7 cellular contexts compared by ENCODE assay signal in the genomic region with DNA sequence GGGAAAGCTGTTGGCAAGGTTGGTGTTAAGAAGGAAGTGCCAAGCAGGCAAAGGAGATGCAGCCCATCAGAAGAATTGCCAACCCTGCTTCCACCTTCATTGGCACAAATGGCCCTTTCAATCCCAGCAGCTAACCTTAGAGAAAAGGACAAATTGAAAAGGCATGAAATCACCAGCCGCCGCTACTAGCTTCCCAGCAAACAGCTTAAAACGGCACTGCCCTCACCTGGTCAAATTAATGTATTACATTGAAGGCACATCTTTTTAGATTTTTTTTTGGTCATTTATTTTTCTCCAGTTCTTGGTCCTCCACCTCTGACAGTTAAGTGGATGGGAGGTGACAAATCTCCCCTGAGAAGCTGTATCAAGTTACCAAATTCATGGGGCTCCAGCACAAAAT. TPM values are rescaled to one million over a fixed set of nuclear protein-coding genes. Genes with fewer than 3 reads are reported as not detected.
A peak's percentile ranks its signal among the peaks of the same experiment; 100 is the strongest.
DNase-seq lines count a peak whose midpoint lies in the region; ATAC-seq and TF ChIP-seq lines count a peak whose summit lies in the region.

No MANE protein-coding gene starts in this region.

- H3K9me3 ChIP-seq in DND-41 (ENCODE audit: insufficient read depth, low read length, severe bottlenecking) (no peaks in the 10 kb centered on the region), neural progenitor cell (ENCODE audit: low read depth) (no peaks in the 10 kb centered on the region)

- H2AFZ ChIP-seq in DND-41 (ENCODE audit: low read depth, low read length) (no peak overlapping the region), neural progenitor cell (replicated peaks) (peak overlapping the region; percentile 61)

- TF ChIP-seq CTCF in DND-41 (IDR thresholded peaks at IDR 0.05; ENCODE audit: borderline replicate concordance, extremely low read depth, low read length, poor library complexity, severe bottlenecking) (peak; percentile 69), HFF-Myc (IDR thresholded peaks at IDR 0.05; ENCODE audit: low read depth, low read length, missing control alignments) (peak; percentile 41), neural progenitor cell (IDR thresholded peaks at IDR 0.05) (peak; percentile 64)

- no peaks in the 10 kb centered on the region for H3F3A ChIP-seq in neural progenitor cell (ENCODE audit: low read depth)

- no peak overlapping the region for H3K27ac Mint-ChIP-seq in effector memory CD8-positive, alpha-beta T cell
- no peak overlapping the region for H3K27ac Mint-ChIP-seq in neural progenitor cell

- H3K79me2 ChIP-seq in DND-41 (ENCODE audit: insufficient read depth, low read length): no peaks in the 10 kb centered on the region
- no peaks in the 10 kb centered on the region for H3K79me2 ChIP-seq in neural progenitor cell (ENCODE audit: low read depth)

- H3K36me3 Mint-ChIP-seq in effector memory CD8-positive, alpha-beta T cell (ENCODE audit: insufficient read depth): no peaks in the 10 kb centered on the region
- no peaks in the 10 kb centered on the region for H3K36me3 Mint-ChIP-seq in neural progenitor cell

- H3K4me1 Mint-ChIP-seq in effector memory CD8-positive, alpha-beta T cell (ENCODE audit: low read depth in 2 of 2): peaks cover 2 to 5% of the 10 kb centered on the region in 2 donors
- H3K4me1 Mint-ChIP-seq in neural progenitor cell: peaks cover 3% of the 10 kb centered on the region

- H3K27ac ChIP-seq in DND-41 (ENCODE audit: low read length) (no peak overlapping the region), neural progenitor cell (no peak overlapping the region)

- no peaks in the 10 kb centered on the region for H3K36me3 ChIP-seq in DND-41 (ENCODE audit: insufficient read depth, low read length)
- H3K36me3 ChIP-seq in neural progenitor cell: no peaks in the 10 kb centered on the region

- ATAC-seq in DND-41 (ENCODE audit: insufficient read depth, low read depth): peak; percentile 44; the same call in 2 of the 3 replicates
- ATAC-seq in effector memory CD8-positive, alpha-beta T cell (replicated peaks): peak; percentile 40

- no peaks in the 10 kb centered on the region for H3K4me1 ChIP-seq in DND-41 (ENCODE audit: insufficient read depth, low read length)
- no peaks in the 10 kb centered on the region for H3K4me1 ChIP-seq in neural progenitor cell

- no peak overlapping the region for H3K4me3 ChIP-seq in DND-41 (ENCODE audit: low read depth in 1 of 2, low read length in 2 of 2)
- no peak overlapping the region for H3K4me3 ChIP-seq in HFF-Myc (replicated peaks; ENCODE audit: low read depth, low read length)
- no peak overlapping the region for H3K4me3 ChIP-seq in neural progenitor cell

- H3K4me3 Mint-ChIP-seq in effector memory CD8-positive, alpha-beta T cell: no peak overlapping the region
- no peak overlapping the region for H3K4me3 Mint-ChIP-seq in neural progenitor cell

- H3K27me3 ChIP-seq in DND-41 (ENCODE audit: insufficient read depth, low read length, poor library complexity) (no peaks in the 10 kb centered on the region), neural progenitor cell (no peaks in the 10 kb centered on the region)

- H3K4me2 ChIP-seq in DND-41 (ENCODE audit: insufficient read depth, low read length) (no peak overlapping the region), neural progenitor cell (no peak overlapping the region)

- no peak overlapping the region for H3K9ac ChIP-seq in DND-41 (ENCODE audit: low read depth, low read length)
- no peak overlapping the region for H3K9ac ChIP-seq in neural progenitor cell

- DNase-seq in DND-41 (peak; percentile 35), HFF-Myc (ENCODE audit: extremely low read depth, low read depth) (no peak), SK-MEL-5 (ENCODE audit: low read depth, low spot score) (peak; percentile 57), neural progenitor cell (ENCODE audit: low spot score) (peak; percentile 71), T1000 (lab: John Stamatoyannopoulos, UW) (no peak), cortex of kidney (lab: John Stamatoyannopoulos, UW) (no peak)
- DNase-seq in effector memory CD8-positive, alpha-beta T cell: peak; percentile 7 to 25 (median 19)

- peaks cover 13 to 24% of the 10 kb centered on the region in 2 donors for H3K27me3 Mint-ChIP-seq in effector memory CD8-positive, alpha-beta T cell
- H3K27me3 Mint-ChIP-seq in neural progenitor cell (ENCODE audit: insufficient read depth, low read depth): peaks cover 4% of the 10 kb centered on the region

- H4K20me1 ChIP-seq in DND-41 (ENCODE audit: insufficient read depth, low read length) (no peaks in the 10 kb centered on the region), neural progenitor cell (ENCODE audit: low read depth) (no peaks in the 10 kb centered on the region)

- H3K9me3 Mint-ChIP-seq in effector memory CD8-positive, alpha-beta T cell: no peaks in the 10 kb centered on the region
- H3K9me3 Mint-ChIP-seq in neural progenitor cell: no peaks in the 10 kb centered on the region

- in situ Hi-C loops in SK-MEL-5 (cut with HindIII; ENCODE audit: low pct_unique_long_range_greater_than_20kb, low sequenced_read_pairs): no loop called here

RNA-seq across cellular contexts. Expression of a gene that starts 51.0 kb away (rescaled TPM):
- 0.08 TPM in 1 of 2 replicates, not detected in the other for total RNA-seq in SK-MEL-5 (2014; rRNA removed; shearing (Covaris generic))
- polyA plus RNA-seq in SK-MEL-5 (2015; cell fraction: cytosol; rRNA removed): 0.05 and 0.06 TPM in 2 replicates
- polyA plus RNA-seq in SK-MEL-5 (2015; cell fraction: nucleus; rRNA removed): 0.17 and 0.99 TPM in 2 replicates
- total RNA-seq in neural progenitor cell (ENCODE audit: low replicate concordance): 3.9 and 4.0 TPM in 2 replicates

Comparison
In these comparisons a context has a peak if more than half of its experiments do, and no peak if none do; other contexts are left out.
1. DNase-seq: peak in DND-41 (single experiment), SK-MEL-5 (single experiment), effector memory CD8-positive, alpha-beta T cell (3 of 3) and neural progenitor cell (single experiment); none in HFF-Myc (single experiment), T1000 (single experiment) and cortex of kidney (single experiment).
2. Peak in every context shown above with its lines, with median percentiles within 50 percentile points of each other: CTCF ChIP-seq.